In genomic region chr16:22267764-22268163, GRCh38 we compare ENCODE assay signal across 2 cellular contexts.
TF ChIP-seq lines count a peak whose summit lies in the region.

No MANE protein-coding gene starts in this region.

TF ChIP-seq in GM23338, 12 proteins besides CTCF, POLR2A, EP300 and RAD21 (continued from another document):
- TF ChIP-seq ZNF462 (CRISPR knock-in tag; IDR thresholded peaks at IDR 0.05) (no peak), EZH2 (IDR thresholded peaks at IDR 0.05; ENCODE audit: low read depth, unreplicated experiment) (no peak), CREB1 (CRISPR knock-in tag; IDR thresholded peaks at IDR 0.05; ENCODE audit: low read depth) (no peak), POLR2AphosphoS5 (IDR thresholded peaks at IDR 0.05; ENCODE audit: low read depth) (no peak), JUNB (IDR thresholded peaks at IDR 0.05; ENCODE audit: unreplicated experiment) (no peak), STAT1 (IDR thresholded peaks at IDR 0.05; ENCODE audit: unreplicated experiment) (no peak), NANOG (IDR thresholded peaks at IDR 0.05; ENCODE audit: borderline replicate concordance) (no peak), EZH2phosphoT487 (IDR thresholded peaks at IDR 0.05; ENCODE audit: unreplicated experiment) (no peak)
- TF ChIP-seq, protein P1, sequence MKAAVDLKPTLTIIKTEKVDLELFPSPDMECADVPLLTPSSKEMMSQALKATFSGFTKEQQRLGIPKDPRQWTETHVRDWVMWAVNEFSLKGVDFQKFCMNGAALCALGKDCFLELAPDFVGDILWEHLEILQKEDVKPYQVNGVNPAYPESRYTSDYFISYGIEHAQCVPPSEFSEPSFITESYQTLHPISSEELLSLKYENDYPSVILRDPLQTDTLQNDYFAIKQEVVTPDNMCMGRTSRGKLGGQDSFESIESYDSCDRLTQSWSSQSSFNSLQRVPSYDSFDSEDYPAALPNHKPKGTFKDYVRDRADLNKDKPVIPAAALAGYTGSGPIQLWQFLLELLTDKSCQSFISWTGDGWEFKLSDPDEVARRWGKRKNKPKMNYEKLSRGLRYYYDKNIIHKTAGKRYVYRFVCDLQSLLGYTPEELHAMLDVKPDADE (IDR thresholded peaks at IDR 0.05), result no peak

TF ChIP-seq in SK-N-SH treated with all-trans-retinoic acid at 6 μM for 48 hours, 23 proteins besides CTCF, POLR2A, EP300 and RAD21 (continued from another document):
- TF ChIP-seq, protein P2, sequence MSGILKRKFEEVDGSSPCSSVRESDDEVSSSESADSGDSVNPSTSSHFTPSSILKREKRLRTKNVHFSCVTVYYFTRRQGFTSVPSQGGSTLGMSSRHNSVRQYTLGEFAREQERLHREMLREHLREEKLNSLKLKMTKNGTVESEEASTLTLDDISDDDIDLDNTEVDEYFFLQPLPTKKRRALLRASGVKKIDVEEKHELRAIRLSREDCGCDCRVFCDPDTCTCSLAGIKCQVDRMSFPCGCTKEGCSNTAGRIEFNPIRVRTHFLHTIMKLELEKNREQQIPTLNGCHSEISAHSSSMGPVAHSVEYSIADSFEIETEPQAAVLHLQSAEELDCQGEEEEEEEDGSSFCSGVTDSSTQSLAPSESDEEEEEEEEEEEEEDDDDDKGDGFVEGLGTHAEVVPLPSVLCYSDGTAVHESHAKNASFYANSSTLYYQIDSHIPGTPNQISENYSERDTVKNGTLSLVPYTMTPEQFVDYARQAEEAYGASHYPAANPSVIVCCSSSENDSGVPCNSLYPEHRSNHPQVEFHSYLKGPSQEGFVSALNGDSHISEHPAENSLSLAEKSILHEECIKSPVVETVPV (CRISPR knock-in tag; IDR thresholded peaks at IDR 0.05), result no peak
- no peak for TF ChIP-seq CSDC2 (CRISPR knock-in tag; IDR thresholded peaks at IDR 0.05)
- TF ChIP-seq, protein P3, sequence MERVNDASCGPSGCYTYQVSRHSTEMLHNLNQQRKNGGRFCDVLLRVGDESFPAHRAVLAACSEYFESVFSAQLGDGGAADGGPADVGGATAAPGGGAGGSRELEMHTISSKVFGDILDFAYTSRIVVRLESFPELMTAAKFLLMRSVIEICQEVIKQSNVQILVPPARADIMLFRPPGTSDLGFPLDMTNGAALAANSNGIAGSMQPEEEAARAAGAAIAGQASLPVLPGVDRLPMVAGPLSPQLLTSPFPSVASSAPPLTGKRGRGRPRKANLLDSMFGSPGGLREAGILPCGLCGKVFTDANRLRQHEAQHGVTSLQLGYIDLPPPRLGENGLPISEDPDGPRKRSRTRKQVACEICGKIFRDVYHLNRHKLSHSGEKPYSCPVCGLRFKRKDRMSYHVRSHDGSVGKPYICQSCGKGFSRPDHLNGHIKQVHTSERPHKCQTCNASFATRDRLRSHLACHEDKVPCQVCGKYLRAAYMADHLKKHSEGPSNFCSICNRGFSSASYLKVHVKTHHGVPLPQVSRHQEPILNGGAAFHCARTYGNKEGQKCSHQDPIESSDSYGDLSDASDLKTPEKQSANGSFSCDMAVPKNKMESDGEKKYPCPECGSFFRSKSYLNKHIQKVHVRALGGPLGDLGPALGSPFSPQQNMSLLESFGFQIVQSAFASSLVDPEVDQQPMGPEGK (CRISPR knock-in tag; IDR thresholded peaks at IDR 0.05; ENCODE audit: borderline replicate concordance), result no peak
- no peak for TF ChIP-seq OSR1 (CRISPR knock-in tag; IDR thresholded peaks at IDR 0.05)
- TF ChIP-seq, protein P4, sequence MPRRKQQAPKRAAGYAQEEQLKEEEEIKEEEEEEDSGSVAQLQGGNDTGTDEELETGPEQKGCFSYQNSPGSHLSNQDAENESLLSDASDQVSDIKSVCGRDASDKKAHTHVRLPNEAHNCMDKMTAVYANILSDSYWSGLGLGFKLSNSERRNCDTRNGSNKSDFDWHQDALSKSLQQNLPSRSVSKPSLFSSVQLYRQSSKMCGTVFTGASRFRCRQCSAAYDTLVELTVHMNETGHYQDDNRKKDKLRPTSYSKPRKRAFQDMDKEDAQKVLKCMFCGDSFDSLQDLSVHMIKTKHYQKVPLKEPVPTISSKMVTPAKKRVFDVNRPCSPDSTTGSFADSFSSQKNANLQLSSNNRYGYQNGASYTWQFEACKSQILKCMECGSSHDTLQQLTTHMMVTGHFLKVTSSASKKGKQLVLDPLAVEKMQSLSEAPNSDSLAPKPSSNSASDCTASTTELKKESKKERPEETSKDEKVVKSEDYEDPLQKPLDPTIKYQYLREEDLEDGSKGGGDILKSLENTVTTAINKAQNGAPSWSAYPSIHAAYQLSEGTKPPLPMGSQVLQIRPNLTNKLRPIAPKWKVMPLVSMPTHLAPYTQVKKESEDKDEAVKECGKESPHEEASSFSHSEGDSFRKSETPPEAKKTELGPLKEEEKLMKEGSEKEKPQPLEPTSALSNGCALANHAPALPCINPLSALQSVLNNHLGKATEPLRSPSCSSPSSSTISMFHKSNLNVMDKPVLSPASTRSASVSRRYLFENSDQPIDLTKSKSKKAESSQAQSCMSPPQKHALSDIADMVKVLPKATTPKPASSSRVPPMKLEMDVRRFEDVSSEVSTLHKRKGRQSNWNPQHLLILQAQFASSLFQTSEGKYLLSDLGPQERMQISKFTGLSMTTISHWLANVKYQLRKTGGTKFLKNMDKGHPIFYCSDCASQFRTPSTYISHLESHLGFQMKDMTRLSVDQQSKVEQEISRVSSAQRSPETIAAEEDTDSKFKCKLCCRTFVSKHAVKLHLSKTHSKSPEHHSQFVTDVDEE (CRISPR knock-in tag; IDR thresholded peaks at IDR 0.05), result no peak
- TF ChIP-seq ZNF70 (CRISPR knock-in tag; IDR thresholded peaks at IDR 0.05), result no peak
- TF ChIP-seq ZNF565 (CRISPR knock-in tag; conservative IDR thresholded peaks at IDR 0.05; ENCODE audit: low read depth), result no peak
- no peak for TF ChIP-seq CREB5 (CRISPR knock-in tag; IDR thresholded peaks at IDR 0.05; ENCODE audit: low read depth)
- TF ChIP-seq PPARA (CRISPR knock-in tag; IDR thresholded peaks at IDR 0.05; ENCODE audit: borderline replicate concordance), result no peak
- TF ChIP-seq TCF4 (CRISPR knock-in tag; IDR thresholded peaks at IDR 0.05; ENCODE audit: borderline replicate concordance), result no peak
TF ChIP-seq in SK-N-SH treated with all-trans-retinoic acid at 6 μM for 48 hours: peak in this region for 0.
